ENCODE assay signal across 1 cellular context in the genomic region with DNA sequence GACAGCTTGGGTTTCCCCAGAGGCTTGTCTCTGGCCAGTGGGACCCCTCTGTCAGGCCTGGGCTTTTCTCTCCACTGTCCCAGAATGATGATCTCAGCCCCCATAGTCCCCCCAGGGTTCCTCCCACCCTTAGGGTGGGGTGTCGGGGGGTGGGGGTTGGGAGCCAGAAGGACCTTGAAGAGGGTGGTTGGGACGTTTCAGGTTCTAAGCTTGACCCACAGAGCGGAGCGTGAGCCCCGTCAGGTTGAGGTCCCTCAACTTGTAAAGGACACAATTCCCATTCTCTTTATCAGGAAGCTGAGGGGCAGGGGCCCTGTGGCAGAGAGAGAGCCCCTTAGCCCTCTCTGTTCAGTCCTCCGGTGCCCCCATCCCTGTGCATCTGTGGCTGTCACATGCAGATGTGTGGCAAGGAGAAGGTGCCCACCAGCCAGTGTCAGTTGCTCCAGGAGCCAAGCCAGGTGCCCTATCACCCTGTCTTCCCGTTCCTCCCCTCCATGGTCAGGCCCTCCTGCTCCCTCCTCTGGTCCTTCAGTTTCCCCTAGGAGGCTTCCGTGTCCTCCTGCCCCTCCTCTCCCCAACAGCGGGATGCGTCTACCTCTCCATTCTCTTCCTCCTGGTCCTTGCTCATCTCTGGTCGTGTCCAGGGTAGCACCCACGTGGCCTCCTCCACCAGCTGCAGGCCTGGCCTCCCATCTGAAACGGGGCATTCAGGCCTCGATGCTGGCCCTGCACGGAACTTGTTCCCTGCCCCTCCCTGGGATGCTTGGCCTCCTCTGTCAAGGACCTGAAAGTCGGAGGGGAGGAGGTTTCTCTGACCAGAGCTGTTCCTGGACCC.
A peak's percentile ranks its signal among the peaks of the same experiment; 100 is the strongest.
TF ChIP-seq lines count a peak whose summit lies in the region.

No MANE protein-coding gene starts in this region.

TF ChIP-seq in HEK293, 187 proteins besides CTCF, POLR2A, EP300 and RAD21 (continued from another document):
- TF ChIP-seq, protein P1, sequence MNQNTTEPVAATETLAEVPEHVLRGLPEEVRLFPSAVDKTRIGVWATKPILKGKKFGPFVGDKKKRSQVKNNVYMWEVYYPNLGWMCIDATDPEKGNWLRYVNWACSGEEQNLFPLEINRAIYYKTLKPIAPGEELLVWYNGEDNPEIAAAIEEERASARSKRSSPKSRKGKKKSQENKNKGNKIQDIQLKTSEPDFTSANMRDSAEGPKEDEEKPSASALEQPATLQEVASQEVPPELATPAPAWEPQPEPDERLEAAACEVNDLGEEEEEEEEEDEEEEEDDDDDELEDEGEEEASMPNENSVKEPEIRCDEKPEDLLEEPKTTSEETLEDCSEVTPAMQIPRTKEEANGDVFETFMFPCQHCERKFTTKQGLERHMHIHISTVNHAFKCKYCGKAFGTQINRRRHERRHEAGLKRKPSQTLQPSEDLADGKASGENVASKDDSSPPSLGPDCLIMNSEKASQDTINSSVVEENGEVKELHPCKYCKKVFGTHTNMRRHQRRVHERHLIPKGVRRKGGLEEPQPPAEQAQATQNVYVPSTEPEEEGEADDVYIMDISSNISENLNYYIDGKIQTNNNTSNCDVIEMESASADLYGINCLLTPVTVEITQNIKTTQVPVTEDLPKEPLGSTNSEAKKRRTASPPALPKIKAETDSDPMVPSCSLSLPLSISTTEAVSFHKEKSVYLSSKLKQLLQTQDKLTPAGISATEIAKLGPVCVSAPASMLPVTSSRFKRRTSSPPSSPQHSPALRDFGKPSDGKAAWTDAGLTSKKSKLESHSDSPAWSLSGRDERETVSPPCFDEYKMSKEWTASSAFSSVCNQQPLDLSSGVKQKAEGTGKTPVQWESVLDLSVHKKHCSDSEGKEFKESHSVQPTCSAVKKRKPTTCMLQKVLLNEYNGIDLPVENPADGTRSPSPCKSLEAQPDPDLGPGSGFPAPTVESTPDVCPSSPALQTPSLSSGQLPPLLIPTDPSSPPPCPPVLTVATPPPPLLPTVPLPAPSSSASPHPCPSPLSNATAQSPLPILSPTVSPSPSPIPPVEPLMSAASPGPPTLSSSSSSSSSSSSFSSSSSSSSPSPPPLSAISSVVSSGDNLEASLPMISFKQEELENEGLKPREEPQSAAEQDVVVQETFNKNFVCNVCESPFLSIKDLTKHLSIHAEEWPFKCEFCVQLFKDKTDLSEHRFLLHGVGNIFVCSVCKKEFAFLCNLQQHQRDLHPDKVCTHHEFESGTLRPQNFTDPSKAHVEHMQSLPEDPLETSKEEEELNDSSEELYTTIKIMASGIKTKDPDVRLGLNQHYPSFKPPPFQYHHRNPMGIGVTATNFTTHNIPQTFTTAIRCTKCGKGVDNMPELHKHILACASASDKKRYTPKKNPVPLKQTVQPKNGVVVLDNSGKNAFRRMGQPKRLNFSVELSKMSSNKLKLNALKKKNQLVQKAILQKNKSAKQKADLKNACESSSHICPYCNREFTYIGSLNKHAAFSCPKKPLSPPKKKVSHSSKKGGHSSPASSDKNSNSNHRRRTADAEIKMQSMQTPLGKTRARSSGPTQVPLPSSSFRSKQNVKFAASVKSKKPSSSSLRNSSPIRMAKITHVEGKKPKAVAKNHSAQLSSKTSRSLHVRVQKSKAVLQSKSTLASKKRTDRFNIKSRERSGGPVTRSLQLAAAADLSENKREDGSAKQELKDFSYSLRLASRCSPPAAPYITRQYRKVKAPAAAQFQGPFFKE (tag by site-specific recombination; IDR thresholded peaks at IDR 0.05; ENCODE audit: borderline replicate concordance): 0 out of 2 replicates have a peak, but pooled peaks have one; percentile 36
- TF ChIP-seq ZNF2 (tag by site-specific recombination; IDR thresholded peaks at IDR 0.05) (peak; percentile 21; the same call in 1 of the 2 replicates), SP2 (tag by site-specific recombination; IDR thresholded peaks at IDR 0.05) (peak; percentile 54)
